Comparison of ENCODE assay signal across 1 cellular context in genomic region chr17:42354956-42355843, GRCh38.
TF ChIP-seq lines count a peak whose summit lies in the region.

No MANE protein-coding gene starts in this region.

TF ChIP-seq in GM23338, 12 proteins besides CTCF, POLR2A, EP300 and RAD21:
- TF ChIP-seq ZNF462 (CRISPR knock-in tag; IDR thresholded peaks at IDR 0.05) (no peak), CREB1 (CRISPR knock-in tag; IDR thresholded peaks at IDR 0.05; ENCODE audit: low read depth) (no peak), EZH2phosphoT487 (IDR thresholded peaks at IDR 0.05; ENCODE audit: unreplicated experiment) (no peak), ZNF331 (CRISPR knock-in tag; IDR thresholded peaks at IDR 0.05; ENCODE audit: low read depth) (no peak), ZNF114 (CRISPR knock-in tag; IDR thresholded peaks at IDR 0.05) (no peak), JUNB (IDR thresholded peaks at IDR 0.05; ENCODE audit: unreplicated experiment) (no peak), NANOG (IDR thresholded peaks at IDR 0.05; ENCODE audit: borderline replicate concordance) (no peak)
- TF ChIP-seq, protein P1, sequence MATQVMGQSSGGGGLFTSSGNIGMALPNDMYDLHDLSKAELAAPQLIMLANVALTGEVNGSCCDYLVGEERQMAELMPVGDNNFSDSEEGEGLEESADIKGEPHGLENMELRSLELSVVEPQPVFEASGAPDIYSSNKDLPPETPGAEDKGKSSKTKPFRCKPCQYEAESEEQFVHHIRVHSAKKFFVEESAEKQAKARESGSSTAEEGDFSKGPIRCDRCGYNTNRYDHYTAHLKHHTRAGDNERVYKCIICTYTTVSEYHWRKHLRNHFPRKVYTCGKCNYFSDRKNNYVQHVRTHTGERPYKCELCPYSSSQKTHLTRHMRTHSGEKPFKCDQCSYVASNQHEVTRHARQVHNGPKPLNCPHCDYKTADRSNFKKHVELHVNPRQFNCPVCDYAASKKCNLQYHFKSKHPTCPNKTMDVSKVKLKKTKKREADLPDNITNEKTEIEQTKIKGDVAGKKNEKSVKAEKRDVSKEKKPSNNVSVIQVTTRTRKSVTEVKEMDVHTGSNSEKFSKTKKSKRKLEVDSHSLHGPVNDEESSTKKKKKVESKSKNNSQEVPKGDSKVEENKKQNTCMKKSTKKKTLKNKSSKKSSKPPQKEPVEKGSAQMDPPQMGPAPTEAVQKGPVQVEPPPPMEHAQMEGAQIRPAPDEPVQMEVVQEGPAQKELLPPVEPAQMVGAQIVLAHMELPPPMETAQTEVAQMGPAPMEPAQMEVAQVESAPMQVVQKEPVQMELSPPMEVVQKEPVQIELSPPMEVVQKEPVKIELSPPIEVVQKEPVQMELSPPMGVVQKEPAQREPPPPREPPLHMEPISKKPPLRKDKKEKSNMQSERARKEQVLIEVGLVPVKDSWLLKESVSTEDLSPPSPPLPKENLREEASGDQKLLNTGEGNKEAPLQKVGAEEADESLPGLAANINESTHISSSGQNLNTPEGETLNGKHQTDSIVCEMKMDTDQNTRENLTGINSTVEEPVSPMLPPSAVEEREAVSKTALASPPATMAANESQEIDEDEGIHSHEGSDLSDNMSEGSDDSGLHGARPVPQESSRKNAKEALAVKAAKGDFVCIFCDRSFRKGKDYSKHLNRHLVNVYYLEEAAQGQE (IDR thresholded peaks at IDR 0.05; ENCODE audit: unreplicated experiment), result no peak
TF ChIP-seq in GM23338: peak in this region for 0.
